In the genomic region with DNA sequence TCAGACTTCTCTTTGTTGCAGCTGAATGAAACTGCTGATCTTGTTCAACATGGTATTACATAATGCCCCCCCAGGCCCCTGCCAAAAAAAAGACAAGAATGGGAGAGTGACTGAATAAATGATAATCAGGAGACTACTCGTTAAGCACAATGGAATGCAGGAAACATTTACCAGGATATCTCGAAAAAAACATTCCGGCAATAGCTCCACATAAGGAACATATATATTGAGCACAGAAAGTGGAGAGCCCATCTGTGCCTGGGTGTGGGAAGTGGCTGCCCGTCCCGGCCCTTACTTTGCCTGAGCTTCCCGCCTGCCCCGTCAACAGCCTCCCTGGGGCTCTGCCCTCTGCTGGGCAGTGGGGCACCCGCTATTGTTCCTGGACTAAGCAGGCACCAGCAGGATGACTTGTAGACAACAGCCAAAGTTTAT, we compare ENCODE assay signal across 8 cellular contexts. TPM values are rescaled to one million over a fixed set of nuclear protein-coding genes. Genes with fewer than 3 reads are reported as not detected.
A peak's percentile ranks its signal among the peaks of the same experiment; 100 is the strongest.
DNase-seq lines count a peak whose midpoint lies in the region; ATAC-seq and TF ChIP-seq lines count a peak whose summit lies in the region.

No MANE protein-coding gene starts in this region.

- intact Hi-C loops in A673 (cut with micrococcal nuclease; ENCODE audit: unreplicated experiment) (no loop called here), ascending aorta (cut with DNase I) (no loop called here)

- no peak overlapping the region for H2AFZ ChIP-seq in Karpas-422 (ENCODE audit: low read length)

- CTCF ChIA-PET in A673 (lab: Charles Lee): interaction anchor here (0.5 to 0.9 kb wide), 2 partner anchors 11 to 79 kb away, joined by 3 to 5 read pairs; no protein-coding TSS in a partner anchor

- H3K4me1 ChIP-seq in A673 (ENCODE audit: insufficient read depth, low read length, poor library complexity, severe bottlenecking): peaks cover 33% of the 10 kb centered on the region
- H3K4me1 ChIP-seq in ascending aorta: peaks cover 0 to 11% of the 10 kb centered on the region in 2 donors
- no peaks in the 10 kb centered on the region for H3K4me1 ChIP-seq in Karpas-422 (ENCODE audit: low read length)

- H3K27me3 ChIP-seq in A673 (replicated peaks; ENCODE audit: insufficient read depth, low read depth, low read length, poor library complexity) (no peaks in the 10 kb centered on the region), H7 (ENCODE audit: control insufficient read depth, insufficient read depth, low read length) (no peaks in the 10 kb centered on the region), ascending aorta (no peaks in the 10 kb centered on the region), Karpas-422 (ENCODE audit: low read length) (no peaks in the 10 kb centered on the region)

- BruUV-seq in A673 (replicated peaks; lab: Mats Ljungman, UMichigan): no TSS peak

- H3K79me2 ChIP-seq in Karpas-422 (ENCODE audit: low read length): no peaks in the 10 kb centered on the region

- POLR2A ChIA-PET in A673 (lab: Charles Lee; ENCODE audit: low non-redundant PET): interaction anchor here (0.8 kb wide), 1 partner anchor 15 kb away, joined by 3 read pairs; no protein-coding TSS in a partner anchor

- no peak for ATAC-seq in HG03095 (IDR thresholded peaks at IDR 0.05; ENCODE audit: unreplicated experiment)
- no peak for ATAC-seq in GM18858 (IDR thresholded peaks at IDR 0.05; ENCODE audit: unreplicated experiment)

- H3K9me2 ChIP-seq in Karpas-422 (replicated peaks; ENCODE audit: insufficient read depth, low read length): no peaks in the 10 kb centered on the region

- DNase-seq in A673 (ENCODE audit: low spot score) (peak; percentile 73), H7 (peak; percentile 81), ascending aorta (ENCODE audit: low spot score in 2 of 2) (peak in 1 of 2 donors; percentile 4), kidney glomerular epithelial cell (lab: John Stamatoyannopoulos, UW) (peak; percentile 2), Karpas-422 (no peak), NCI-H345 (lab: John Stamatoyannopoulos, UW) (no peak)

- H3K36me3 ChIP-seq in A673 (ENCODE audit: insufficient read depth, low read length, poor library complexity, severe bottlenecking) (peaks cover 34% of the 10 kb centered on the region), H7 (replicated peaks; ENCODE audit: control insufficient read depth, insufficient read depth, low read length) (peaks cover 15% of the 10 kb centered on the region), ascending aorta (peaks cover 30 to 39% of the 10 kb centered on the region in 2 donors), Karpas-422 (ENCODE audit: insufficient read depth, low read length) (peaks cover 3% of the 10 kb centered on the region)

- H3K27ac ChIP-seq in A673 (ENCODE audit: low read depth, low read length, poor library complexity, severe bottlenecking) (peak overlapping the region; percentile 84), ascending aorta (peak overlapping the region in 1 of 2 donors; percentile 24), Karpas-422 (ENCODE audit: low read length) (no peak overlapping the region)

- no peak overlapping the region for H3K4me3 ChIP-seq in A673 (ENCODE audit: low read depth, low read length, poor library complexity, severe bottlenecking)
- H3K4me3 ChIP-seq in H7 (ENCODE audit: insufficient read depth, low read depth, low read length): no peak overlapping the region
- no peak overlapping the region for H3K4me3 ChIP-seq in ascending aorta
- H3K4me3 ChIP-seq in Karpas-422 (ENCODE audit: low read length): no peak overlapping the region

- no peak overlapping the region for H3K9ac ChIP-seq in Karpas-422 (ENCODE audit: low read length)

- TF ChIP-seq CTCF in A673 (conservative IDR thresholded peaks at IDR 0.05; ENCODE audit: low read depth, low read length): peak; percentile 62
- peak in 2 of 3 experiments; percentile 10 to 48 for TF ChIP-seq CTCF in ascending aorta (IDR thresholded peaks at IDR 0.05)

- H3K4me2 ChIP-seq in Karpas-422 (ENCODE audit: low read depth, low read length, poor library complexity, severe bottlenecking): no peak overlapping the region

- H3K9me3 ChIP-seq in A673 (ENCODE audit: low read depth, low read length, poor library complexity, severe bottlenecking) (no peaks in the 10 kb centered on the region), ascending aorta (no peaks in the 10 kb centered on the region), Karpas-422 (ENCODE audit: low read length) (no peaks in the 10 kb centered on the region)

- peaks cover 8% of the 10 kb centered on the region; the same call in 1 of the 2 replicates for H4K20me1 ChIP-seq in Karpas-422 (ENCODE audit: insufficient read depth, low read depth, low read length)

RNA-seq across cellular contexts. Expression of a gene that starts 13.4 kb away (rescaled TPM):
- total RNA-seq in A673 (2021): 41.8 and 46.6 TPM in 2 replicates
- total RNA-seq in H7 (2014; rRNA removed; shearing (Covaris generic)): 39.0 and 50.2 TPM in 2 replicates
- total RNA-seq in ascending aorta: 73.3 TPM
- total RNA-seq in Karpas-422 (2014; rRNA removed; shearing (Covaris generic); ENCODE audit: low replicate concordance): 27.7 and 39.5 TPM in 2 replicates

RNA-seq across cellular contexts. Expression of a gene that starts 23.4 kb away (rescaled TPM):
- total RNA-seq in A673 (2021): 0.54 and 0.72 TPM in 2 replicates
- total RNA-seq in H7 (2014; rRNA removed; shearing (Covaris generic)): 4.9 and 5.6 TPM in 2 replicates
- not detected for total RNA-seq in ascending aorta
- 0.29 TPM in 1 of 2 replicates, not detected in the other for total RNA-seq in Karpas-422 (2014; rRNA removed; shearing (Covaris generic); ENCODE audit: low replicate concordance)

Comparison
In these comparisons a context has a peak if more than half of its experiments do, and no peak if none do; other contexts are left out.
1. DNase-seq: peak in A673 (single experiment), H7 (single experiment) and kidney glomerular epithelial cell (single experiment); none in Karpas-422 (single experiment) and NCI-H345 (single experiment).